ENCODE assay signal across 8 cellular contexts in genomic region chr16:28924762-28925385, GRCh38. TPM values are rescaled to one million over a fixed set of nuclear protein-coding genes. Genes with fewer than 3 reads are reported as not detected.
DNase-seq lines count a peak whose midpoint lies in the region; ATAC-seq, FAIRE-seq and TF ChIP-seq lines count a peak whose summit lies in the region.

Gene RABEP2 (minus strand): TSS chr16:28925238. CDS start chr16:28925163, 75 bp downstream.

- no peak for TF ChIP-seq CTCF in adrenal gland (IDR thresholded peaks at IDR 0.05)
- no peak for TF ChIP-seq CTCF in heart right ventricle (IDR thresholded peaks at IDR 0.05)
- TF ChIP-seq CTCF in type B pancreatic cell (conservative IDR thresholded peaks at IDR 0.05), result no peak

- TF ChIP-seq POLR2A in GM12892 (IDR thresholded peaks at IDR 0.05; ENCODE audit: low read depth, low read length), result no peak; the same call in 1 of the 2 replicates
- TF ChIP-seq POLR2A in adrenal gland (IDR thresholded peaks at IDR 0.05), result no peak

- H3K36me3 ChIP-seq in adrenal gland (replicated peaks in 1 of 2), result peaks cover 0 to 3% of the 10 kb centered on the region in 2 donors
- peaks cover 0 to 30% (median 6%) of the 10 kb centered on the region in 9 donors for H3K36me3 ChIP-seq in heart right ventricle

- H3K4me1 Mint-ChIP-seq in type B pancreatic cell (ENCODE audit: unreplicated experiment), result peaks cover 16% of the 10 kb centered on the region

- H3K4me1 ChIP-seq in adrenal gland (replicated peaks in 1 of 2) (peaks cover 16 to 24% of the 10 kb centered on the region in 2 donors), heart right ventricle (peaks cover 2 to 20% (median 11%) of the 10 kb centered on the region in 9 donors)

- H3K27me3 ChIP-seq in adrenal gland (no peaks in the 10 kb centered on the region), heart right ventricle (no peaks in the 10 kb centered on the region)

- intact Hi-C loops in T-helper 1 cell treated with Interleukin-12 subunit alpha and Interleukin-12 subunit beta and Interleukin-4 antibody, amounts not matched to agents 30 ng/mL and 1 ng/mL, for 36 hours (cut with micrococcal nuclease), result loop anchor here (1.0 to 5.0 kb wide), 8 partner anchors 11 to 633 kb away; partner anchors contain the start of genes NFATC2IP, SBK1 and SPNS1
- intact Hi-C loops in adrenal gland (cut with DNase I), result no loop called here
- intact Hi-C loops in heart right ventricle (cut with DNase I), result loop anchor here in 8 of 10 donors (1.0 to 10.0 kb wide), 10 partner anchors 20 to 440 kb away; partner anchors contain the start of genes SH2B1 (in 4 of the 8), ATP2A1 (in 2 of the 8), ATXN2L (in 2 of the 8) and NFATC2IP (in 2 of the 8)
- intact Hi-C loops in posterior cingulate gyrus (cut with DNase I), result loop anchor here (2.0 kb wide), 1 partner anchor 26 kb away; the partner anchor contains the start of gene NFATC2IP

- FAIRE-seq in GM12892 (lab: Jason Lieb, UNC), result peak; percentile 91

- H3K36me3 Mint-ChIP-seq in type B pancreatic cell, result peaks cover 8% of the 10 kb centered on the region

- H3K4me3 ChIP-seq in adrenal gland (peak within 1 kb of the TSS; percentile 51 to 94 (median 72)), heart right ventricle (peak within 1 kb of the TSS; percentile 42 to 92 (median 86))

- H3K4me3 Mint-ChIP-seq in type B pancreatic cell, result peak within 1 kb of the TSS; percentile 99

- H3K9me3 ChIP-seq in adrenal gland (replicated peaks in 1 of 3) (no peaks in the 10 kb centered on the region), heart right ventricle (no peaks in the 10 kb centered on the region)

- H3K27ac ChIP-seq in adrenal gland, result peak within 1 kb of the TSS; percentile 86 to 99 (median 95)
- peak within 1 kb of the TSS; percentile 89 to 100 (median 99) for H3K27ac ChIP-seq in heart right ventricle

- peak within 1 kb of the TSS; percentile 99 for H3K27ac Mint-ChIP-seq in type B pancreatic cell

- WGBS in adrenal gland, 4 donors, result 0 to 1% (median 1%) methylated on average over 17 to 66 of the region's 66 CpGs
- WGBS in heart right ventricle, 2 donors, result 1% methylated on average over 62 to 66 of the region's 66 CpGs

- H3K27me3 Mint-ChIP-seq in type B pancreatic cell, result no peaks in the 10 kb centered on the region

- ATAC-seq in HG02852 (IDR thresholded peaks at IDR 0.05; ENCODE audit: unreplicated experiment) (peak; percentile 55), heart right ventricle (peak; percentile 93 to 96 (median 95))

- DNase-seq in GM12892 (ENCODE audit: insufficient read length) (peak; percentile 95), NCI-H1436 treated with DMSO at 0.1 percent for 48 hours (lab: John Stamatoyannopoulos, UW) (peak; percentile 75), adrenal gland (peak; percentile 91 to 97 (median 95)), heart right ventricle (peak; percentile 93 to 97), posterior cingulate gyrus (peak; percentile 84 to 98 (median 89)), type B pancreatic cell (ENCODE audit: extremely low spot score, unreplicated experiment) (peak; percentile 99)

- H3K9me3 Mint-ChIP-seq in type B pancreatic cell, result no peaks in the 10 kb centered on the region

RNA-seq across cellular contexts. Expression of gene RABEP2, which starts in this region (rescaled TPM):
- polyA plus RNA-seq in GM12892 (2012; ENCODE audit: missing spikeins), result 18.6 TPM
- total RNA-seq in T-helper 1 cell treated with Interleukin-12 subunit alpha and Interleukin-12 subunit beta and Interleukin-4 antibody, amounts not matched to agents 30 ng/mL and 1 ng/mL, for 36 hours, result 23.9 and 24.9 TPM in 2 replicates
- total RNA-seq in adrenal gland (100 to 1,000 TPM in 1 of 8 donors, 10 to 100 TPM in 7; 18.6 to 108 (median 47.7) TPM), heart right ventricle (10 to 100 TPM; 11.8 to 20.0 (median 15.5) TPM), type B pancreatic cell (ENCODE audit: low replicate concordance) (23.3 and 44.4 TPM in 2 replicates)
- polyA plus RNA-seq in adrenal gland (100 to 1,000 TPM in 1 of 3 donors, 10 to 100 TPM in 1, 1 to 10 TPM in 1; 1.4 to 121 (median 57.1) TPM), heart right ventricle (10 to 100 TPM; 18.7 to 47.6 TPM)

Comparison
In these comparisons a context has a peak if more than half of its experiments do, and no peak if none do; other contexts are left out.
1. Peak in every context shown above with its lines: DNase-seq, ATAC-seq, H3K4me3 ChIP-seq and H3K27ac ChIP-seq.
2. intact Hi-C loops: an anchor here in T-helper 1 cell treated with Interleukin-12 subunit alpha and Interleukin-12 subunit beta and Interleukin-4 antibody, amounts not matched to agents 30 ng/mL and 1 ng/mL, for 36 hours (1.0 to 5.0 kb wide), heart right ventricle (1.0 to 10.0 kb wide) and posterior cingulate gyrus (2.0 kb wide); none called in adrenal gland.